In genomic region chr7:157832866-157833607, GRCh38 we compare ENCODE assay signal across 31 cellular contexts.
"Had no signal": no experiment of that assay in that cellular context is flagged by ENCODE, and none has a peak within 500 bp of the region (broad histone marks: within the 10 kb centered on the region; RNA-seq: fewer than 3 reads in every experiment).

No MANE protein-coding gene starts in this region.

- H3K4me1 ChIP-seq: adrenal gland, ascending aorta, breast epithelium had no signal

- H3K27ac Mint-ChIP-seq: activated CD4-positive, alpha-beta memory T cell treated with anti-CD3 and anti-CD28 coated beads for 36 hours; activated CD4-positive, alpha-beta T cell treated with anti-CD3 and anti-CD28 coated beads for 36 hours; activated CD4-positive, alpha-beta T cell treated with anti-CD3 and anti-CD28 coated beads, Interleukin-2, amount 10 ng/mL, durations not matched to agents 24 days and 14 days; activated CD8-positive, alpha-beta memory T cell treated with anti-CD3 and anti-CD28 coated beads, Interleukin-2, amount 10 ng/mL, durations not matched to agents 7 days and 5 days; activated CD8-positive, alpha-beta T cell treated with anti-CD3 and anti-CD28 coated beads, Interleukin-2, amount 10 ng/mL, durations not matched to agents 7 days and 5 days; activated naive CD4-positive, alpha-beta T cell treated with anti-CD3 and anti-CD28 coated beads for 36 hours; activated naive CD4-positive, alpha-beta T cell treated with anti-CD3 and anti-CD28 coated beads, Interleukin-2, amount 50 U/mL, for 24 hours; activated naive CD8-positive, alpha-beta T cell treated with anti-CD3 and anti-CD28 coated beads for 36 hours; activated naive CD8-positive, alpha-beta T cell treated with anti-CD3 and anti-CD28 coated beads, Interleukin-2, amount 50 U/mL, for 24 hours; activated T-helper 1 cell treated with anti-CD3 and anti-CD28 coated beads, Interleukin-12 subunit alpha, Interleukin-12 subunit beta, Interleukin-2, Interleukin-4 antibody, amounts not matched to agents 30 ng/mL and 10 ng/mL and 1 ng/mL, durations not matched to agents 14 hours and 24 hours and 36 hours; activated T-helper 2 cell treated with anti-CD3 and anti-CD28 coated beads, Interferon-gamma antibody, Interleukin-2, Interleukin-4, amounts not matched to agents 10 μg/mL and 5 μg/mL and 100 μg/mL, durations not matched to agents 14 hours and 24 hours and 36 hours; dendritic cell treated with granulocyte-macrophage colony-stimulating factor and Interleukin-4, amounts not matched to agents 40 ng/mL and 50 ng/mL, for 4 days; endodermal cell had no signal

- H3K36me3 ChIP-seq: adrenal gland, ascending aorta, breast epithelium had no signal

- FAIRE-seq: frontal cortex had no signal

- H3K4me3 Mint-ChIP-seq: activated CD4-positive, alpha-beta memory T cell treated with anti-CD3 and anti-CD28 coated beads for 36 hours; activated CD4-positive, alpha-beta T cell treated with anti-CD3 and anti-CD28 coated beads for 36 hours; activated CD4-positive, alpha-beta T cell treated with anti-CD3 and anti-CD28 coated beads, Interleukin-2, amount 10 ng/mL, durations not matched to agents 24 days and 14 days; activated CD8-positive, alpha-beta memory T cell treated with anti-CD3 and anti-CD28 coated beads, Interleukin-2, amount 10 ng/mL, durations not matched to agents 7 days and 5 days; activated CD8-positive, alpha-beta T cell treated with anti-CD3 and anti-CD28 coated beads, Interleukin-2, amount 10 ng/mL, durations not matched to agents 7 days and 5 days; activated naive CD4-positive, alpha-beta T cell treated with anti-CD3 and anti-CD28 coated beads for 36 hours; activated naive CD4-positive, alpha-beta T cell treated with anti-CD3 and anti-CD28 coated beads, Interleukin-2, amount 50 U/mL, for 24 hours; activated naive CD8-positive, alpha-beta T cell treated with anti-CD3 and anti-CD28 coated beads for 36 hours; activated naive CD8-positive, alpha-beta T cell treated with anti-CD3 and anti-CD28 coated beads, Interleukin-2, amount 50 U/mL, for 24 hours; activated T-helper 1 cell treated with anti-CD3 and anti-CD28 coated beads, Interleukin-12 subunit alpha, Interleukin-12 subunit beta, Interleukin-2, Interleukin-4 antibody, amounts not matched to agents 30 ng/mL and 10 ng/mL and 1 ng/mL, durations not matched to agents 14 hours and 24 hours and 36 hours; brain; central memory CD8-positive, alpha-beta T cell; dendritic cell treated with granulocyte-macrophage colony-stimulating factor and Interleukin-4, amounts not matched to agents 40 ng/mL and 50 ng/mL, for 4 days; endodermal cell had no signal

- H3K4me1 Mint-ChIP-seq: activated CD8-positive, alpha-beta memory T cell treated with anti-CD3 and anti-CD28 coated beads, Interleukin-2, amount 10 ng/mL, durations not matched to agents 7 days and 5 days; central memory CD8-positive, alpha-beta T cell; endodermal cell had no signal

- H3K36me3 Mint-ChIP-seq: activated CD4-positive, alpha-beta memory T cell treated with anti-CD3 and anti-CD28 coated beads for 36 hours; activated CD8-positive, alpha-beta memory T cell treated with anti-CD3 and anti-CD28 coated beads, Interleukin-2, amount 10 ng/mL, durations not matched to agents 7 days and 5 days; activated naive CD4-positive, alpha-beta T cell treated with anti-CD3 and anti-CD28 coated beads, Interleukin-2, amount 50 U/mL, for 24 hours; activated naive CD8-positive, alpha-beta T cell treated with anti-CD3 and anti-CD28 coated beads for 36 hours; brain had no signal

- H3K9me3 ChIP-seq: adrenal gland, ascending aorta, breast epithelium had no signal

- DNase-seq: activated CD4-positive, alpha-beta memory T cell treated with anti-CD3 and anti-CD28 coated beads for 36 hours; activated CD4-positive, alpha-beta T cell treated with anti-CD3 and anti-CD28 coated beads for 36 hours; activated CD4-positive, alpha-beta T cell treated with anti-CD3 and anti-CD28 coated beads, Interleukin-2, amount 10 ng/mL, durations not matched to agents 24 days and 14 days; activated CD4-positive, CD25-positive, alpha-beta regulatory T cell; activated CD4-positive, CD25-positive, alpha-beta regulatory T cell treated with anti-CD3 and anti-CD28 coated beads, Interleukin-2, amount 50 U/mL, for 72 hours; activated CD8-positive, alpha-beta memory T cell treated with anti-CD3 and anti-CD28 coated beads, Interleukin-2, amount 10 ng/mL, durations not matched to agents 7 days and 5 days; activated CD8-positive, alpha-beta memory T cell treated with anti-CD3 and anti-CD28 coated beads, Interleukin-2, amount 50 U/mL, for 4 hours; activated CD8-positive, alpha-beta T cell treated with anti-CD3 and anti-CD28 coated beads, Interleukin-2, amount 10 ng/mL, durations not matched to agents 7 days and 5 days; activated effector memory CD4-positive, alpha-beta T cell treated with anti-CD3 and anti-CD28 coated beads, Interleukin-2, amount 50 U/mL, for 16 hours; activated naive CD4-positive, alpha-beta T cell treated with anti-CD3 and anti-CD28 coated beads for 36 hours; activated naive CD8-positive, alpha-beta T cell treated with anti-CD3 and anti-CD28 coated beads for 36 hours; activated naive CD8-positive, alpha-beta T cell treated with anti-CD3 and anti-CD28 coated beads, Interleukin-2, amount 50 U/mL, for 24 hours; activated T-cell treated with anti-CD3 and anti-CD28 coated beads, Interleukin-2, amount 50 U/mL, for 1 hour; activated T-cell treated with anti-CD3 and anti-CD28 coated beads, Interleukin-2, amount 50 U/mL, for 48 hours; adrenal gland; effector memory CD4-positive, alpha-beta T cell; endodermal cell; foreskin fibroblast; T-helper 2 cell had no signal

- H3K27me3 ChIP-seq: adrenal gland, ascending aorta had no signal

- H3K4me3 ChIP-seq: adrenal gland, ascending aorta, breast epithelium, coronary artery, dorsolateral prefrontal cortex had no signal

- ATAC-seq: activated CD4-positive, alpha-beta T cell treated with anti-CD3 and anti-CD28 coated beads for 36 hours; activated CD8-positive, alpha-beta memory T cell treated with anti-CD3 and anti-CD28 coated beads, Interleukin-2, amount 10 ng/mL, durations not matched to agents 7 days and 5 days; activated CD8-positive, alpha-beta T cell treated with anti-CD3 and anti-CD28 coated beads, Interleukin-2, amount 10 ng/mL, durations not matched to agents 7 days and 5 days; activated naive CD8-positive, alpha-beta T cell treated with anti-CD3 and anti-CD28 coated beads, Interleukin-2, amount 50 U/mL, for 24 hours; esophagus mucosa had no signal

- H3K9me3 Mint-ChIP-seq: activated CD4-positive, alpha-beta memory T cell treated with anti-CD3 and anti-CD28 coated beads for 36 hours; activated CD4-positive, alpha-beta T cell treated with anti-CD3 and anti-CD28 coated beads, Interleukin-2, amount 10 ng/mL, durations not matched to agents 24 days and 14 days; activated naive CD4-positive, alpha-beta T cell treated with anti-CD3 and anti-CD28 coated beads for 36 hours; activated naive CD4-positive, alpha-beta T cell treated with anti-CD3 and anti-CD28 coated beads, Interleukin-2, amount 50 U/mL, for 24 hours; activated naive CD8-positive, alpha-beta T cell treated with anti-CD3 and anti-CD28 coated beads for 36 hours; activated naive CD8-positive, alpha-beta T cell treated with anti-CD3 and anti-CD28 coated beads, Interleukin-2, amount 50 U/mL, for 24 hours; activated T-helper 1 cell treated with anti-CD3 and anti-CD28 coated beads, Interleukin-12 subunit alpha, Interleukin-12 subunit beta, Interleukin-2, Interleukin-4 antibody, amounts not matched to agents 30 ng/mL and 10 ng/mL and 1 ng/mL, durations not matched to agents 14 hours and 24 hours and 36 hours; activated T-helper 2 cell treated with anti-CD3 and anti-CD28 coated beads, Interferon-gamma antibody, Interleukin-2, Interleukin-4, amounts not matched to agents 10 μg/mL and 5 μg/mL and 100 μg/mL, durations not matched to agents 14 hours and 24 hours and 36 hours; central memory CD8-positive, alpha-beta T cell; dendritic cell treated with granulocyte-macrophage colony-stimulating factor and Interleukin-4, amounts not matched to agents 40 ng/mL and 50 ng/mL, for 4 days; endodermal cell had no signal

- H3K27me3 Mint-ChIP-seq: activated CD4-positive, alpha-beta memory T cell treated with anti-CD3 and anti-CD28 coated beads for 36 hours; activated CD4-positive, alpha-beta T cell treated with anti-CD3 and anti-CD28 coated beads for 36 hours; activated CD8-positive, alpha-beta memory T cell treated with anti-CD3 and anti-CD28 coated beads, Interleukin-2, amount 10 ng/mL, durations not matched to agents 7 days and 5 days; activated naive CD4-positive, alpha-beta T cell treated with anti-CD3 and anti-CD28 coated beads, Interleukin-2, amount 50 U/mL, for 24 hours; activated naive CD8-positive, alpha-beta T cell treated with anti-CD3 and anti-CD28 coated beads, Interleukin-2, amount 50 U/mL, for 24 hours; central memory CD8-positive, alpha-beta T cell had no signal

- H3K27ac ChIP-seq: adrenal gland, ascending aorta, breast epithelium, coronary artery, dorsolateral prefrontal cortex had no signal
